Comparison of ENCODE assay signal across 8 cellular contexts in genomic region chr12:130775953-130776856, GRCh38.
DNase-seq lines count a peak whose midpoint lies in the region; ATAC-seq and TF ChIP-seq lines count a peak whose summit lies in the region.

No MANE protein-coding gene starts in this region.

- H3K27ac ChIP-seq in esophagus squamous epithelium, result no peak overlapping the region

- H3K4me3 Mint-ChIP-seq in activated T-cell treated with anti-CD3 and anti-CD28 coated beads, Interleukin-2, amount 50 U/mL, for 24 hours, result peak overlapping the region; percentile 69

- peaks cover 0 to 32% (median 0%) of the 10 kb centered on the region in 4 donors for H3K27me3 ChIP-seq in esophagus squamous epithelium

- H3K36me3 ChIP-seq in esophagus squamous epithelium, result no peaks in the 10 kb centered on the region

- H3K4me3 ChIP-seq in esophagus squamous epithelium, result peak overlapping the region in 3 of 4 donors; percentile 21 to 58 (median 23)

- H3K9me3 Mint-ChIP-seq in activated T-cell treated with anti-CD3 and anti-CD28 coated beads, Interleukin-2, amount 50 U/mL, for 24 hours, result no peaks in the 10 kb centered on the region

- no peaks in the 10 kb centered on the region for H3K9me3 ChIP-seq in esophagus squamous epithelium

- H3K27ac Mint-ChIP-seq in activated T-cell treated with anti-CD3 and anti-CD28 coated beads, Interleukin-2, amount 50 U/mL, for 24 hours, result peak overlapping the region; percentile 29

- H3K4me1 Mint-ChIP-seq in activated T-cell treated with anti-CD3 and anti-CD28 coated beads, Interleukin-2, amount 50 U/mL, for 24 hours (ENCODE audit: low read depth), result peaks cover 14% of the 10 kb centered on the region

- H3K4me1 ChIP-seq in esophagus squamous epithelium, result peaks cover 8 to 15% (median 13%) of the 10 kb centered on the region in 3 donors

- ATAC-seq in GM19351 (IDR thresholded peaks at IDR 0.05; ENCODE audit: unreplicated experiment), result peak; percentile 65
- ATAC-seq in GM19452 (IDR thresholded peaks at IDR 0.05; ENCODE audit: unreplicated experiment), result no peak
- no peak for ATAC-seq in GM21529 (IDR thresholded peaks at IDR 0.05; ENCODE audit: unreplicated experiment)

- H3K36me3 Mint-ChIP-seq in activated T-cell treated with anti-CD3 and anti-CD28 coated beads, Interleukin-2, amount 50 U/mL, for 24 hours (ENCODE audit: low read depth), result peaks cover 9% of the 10 kb centered on the region

- DNase-seq in MV-4-11 (lab: John Stamatoyannopoulos, UW), result peak; percentile 38
- peak; percentile 80 for DNase-seq in activated T-cell treated with anti-CD3 and anti-CD28 coated beads, Interleukin-2, amount 50 U/mL, for 24 hours
- DNase-seq in esophagus squamous epithelium (lab: John Stamatoyannopoulos, UW), result no peak
- DNase-seq in myocyte (ENCODE audit: low read depth), result peak; percentile 93
- peak; percentile 31 to 61 for DNase-seq in stimulated activated CD8-positive, alpha-beta memory T cell treated with anti-CD3 and anti-CD28 coated beads, Interleukin-7, amount 100 ng/mL, for 4 hours (ENCODE audit: low read depth in 2 of 2)

- TF ChIP-seq POLR2A in esophagus squamous epithelium (IDR thresholded peaks at IDR 0.05), result no peak

- peaks cover 59% of the 10 kb centered on the region for H3K27me3 Mint-ChIP-seq in activated T-cell treated with anti-CD3 and anti-CD28 coated beads, Interleukin-2, amount 50 U/mL, for 24 hours

- 6 to 8% methylated on average over 16 to 27 of the region's 41 CpGs for WGBS in esophagus squamous epithelium, 2 donors

- TF ChIP-seq CTCF in esophagus squamous epithelium (IDR thresholded peaks at IDR 0.05), result no peak

- intact Hi-C loops in esophagus squamous epithelium (cut with DNase I), result no loop called here
